In genomic region chr9:72991772-72992171, GRCh38 we compare ENCODE assay signal across 33 cellular contexts.
"Had no signal": no experiment of that assay in that cellular context is flagged by ENCODE, and none has a peak within 500 bp of the region (broad histone marks: within the 10 kb centered on the region; RNA-seq: fewer than 3 reads in every experiment).

No MANE protein-coding gene starts in this region.

- H3K9me3 ChIP-seq: MG63 had no signal

- DNase-seq: Karpas-422, Kasumi-1, MG63, MM.1S, MV-4-11, NCI-H1048, NCI-H1092, NCI-H1092 treated with DMSO at 0.1 percent for 48 hours, NCI-H1105, NCI-H1105 treated with DMSO at 0.1 percent for 48 hours, NCI-H1417, NCI-H1417 treated with DMSO at 0.1 percent for 48 hours, NCI-H1436, NCI-H1436 treated with DMSO at 0.1 percent for 48 hours, NCI-H146, NCI-H1694, NCI-H1694 treated with DMSO at 0.1 percent for 48 hours, NCI-H187, NCI-H187 treated with DMSO at 0.1 percent for 48 hours, NCI-H2029, NCI-H2029 treated with DMSO at 0.1 percent for 48 hours, NCI-H2081, NCI-H2081 treated with DMSO at 0.1 percent for 48 hours, NCI-H2107, NCI-H2171, NCI-H2171 treated with DMSO at 0.1 percent for 48 hours, NCI-H2227 treated with DMSO at 0.1 percent for 48 hours, NCI-H226, NCI-H345, NCI-H446, NCI-H446 treated with DMSO at 0.1 percent for 48 hours, NCI-H510A, NCI-H510A treated with DMSO at 0.1 percent for 48 hours had no signal

- H3K4me3 ChIP-seq: MG63 had no signal
